1 cellular context compared by ENCODE assay signal in the genomic region with DNA sequence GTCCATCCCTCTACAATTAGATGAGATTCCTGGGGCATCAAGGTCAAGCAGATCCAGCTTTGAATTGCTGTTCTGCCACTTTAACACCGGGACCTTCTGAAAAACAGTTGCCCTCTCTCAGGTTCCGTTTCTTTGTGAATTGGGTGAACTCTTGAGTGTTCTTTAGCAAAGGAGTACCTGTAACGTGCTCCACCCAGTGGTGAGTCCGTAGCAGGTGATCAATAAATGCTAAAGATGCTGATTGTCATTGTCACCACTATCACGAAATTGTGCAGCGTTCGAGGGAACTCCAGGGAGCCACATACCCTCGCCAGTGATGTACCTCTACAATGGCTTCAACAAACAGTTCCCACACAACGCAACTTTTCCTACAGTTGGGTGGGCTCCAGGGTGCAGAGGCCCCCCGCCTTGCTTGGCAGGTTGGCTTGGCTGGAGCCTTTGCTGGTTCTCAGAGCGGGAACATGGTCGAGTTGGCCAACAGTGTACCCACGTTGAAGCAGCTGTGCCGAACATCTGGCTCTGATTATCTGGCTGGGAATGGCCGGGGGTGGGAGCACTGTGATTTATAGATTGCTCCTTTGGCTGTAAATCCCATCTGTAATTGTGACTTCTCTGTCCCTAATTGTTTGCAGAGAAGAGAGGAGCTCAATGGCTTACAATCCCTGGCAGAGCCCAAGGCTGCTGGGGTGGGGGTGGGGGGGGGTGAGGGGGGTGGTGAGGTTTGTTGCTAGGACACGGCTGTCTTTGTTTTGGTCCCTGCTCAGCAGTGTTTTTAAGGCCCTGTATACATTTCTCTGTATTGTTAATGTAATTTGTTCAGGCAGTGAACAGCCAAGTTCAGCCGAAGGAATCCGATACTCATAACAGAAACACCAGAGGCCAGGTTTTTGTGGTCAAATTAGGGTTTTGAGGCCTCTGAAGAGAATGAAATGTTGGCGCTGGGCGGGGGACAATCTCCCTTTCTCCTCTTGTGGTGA.
A peak's percentile ranks its signal among the peaks of the same experiment; 100 is the strongest.
TF ChIP-seq lines count a peak whose summit lies in the region.

No MANE protein-coding gene starts in this region.

TF ChIP-seq in SK-N-SH, 30 proteins besides CTCF, POLR2A, EP300 and RAD21 (continued from another document):
- TF ChIP-seq, protein P1, sequence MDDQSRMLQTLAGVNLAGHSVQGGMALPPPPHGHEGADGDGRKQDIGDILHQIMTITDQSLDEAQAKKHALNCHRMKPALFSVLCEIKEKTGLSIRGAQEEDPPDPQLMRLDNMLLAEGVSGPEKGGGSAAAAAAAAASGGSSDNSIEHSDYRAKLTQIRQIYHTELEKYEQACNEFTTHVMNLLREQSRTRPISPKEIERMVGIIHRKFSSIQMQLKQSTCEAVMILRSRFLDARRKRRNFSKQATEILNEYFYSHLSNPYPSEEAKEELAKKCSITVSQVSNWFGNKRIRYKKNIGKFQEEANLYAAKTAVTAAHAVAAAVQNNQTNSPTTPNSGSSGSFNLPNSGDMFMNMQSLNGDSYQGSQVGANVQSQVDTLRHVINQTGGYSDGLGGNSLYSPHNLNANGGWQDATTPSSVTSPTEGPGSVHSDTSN (IDR thresholded peaks at IDR 0.05) = peak; percentile 75
- TF ChIP-seq TEAD4 (IDR thresholded peaks at IDR 0.05; ENCODE audit: borderline replicate concordance, insufficient read depth) (0 out of 2 replicates have a peak, but pooled peaks have one; percentile 21), POLR2AphosphoS5 (IDR thresholded peaks at IDR 0.05; ENCODE audit: low read depth, low read length) (peak; percentile 37; the same call in 1 of the 2 replicates), TAF1 (IDR thresholded peaks at IDR 0.05; ENCODE audit: borderline replicate concordance, low read depth, low read length) (no peak), TCF12 (IDR thresholded peaks at IDR 0.05) (peak; percentile 92), GATA2 (CRISPR knock-in tag; IDR thresholded peaks at IDR 0.05) (peak; percentile 66), RCOR1 (IDR thresholded peaks at IDR 0.05; ENCODE audit: low read length) (peak; percentile 92), RFX5 (IDR thresholded peaks at IDR 0.05; ENCODE audit: low read length) (no peak), YY1 (IDR thresholded peaks at IDR 0.05; ENCODE audit: low read depth) (no peak), CHD2 (IDR thresholded peaks at IDR 0.05; ENCODE audit: low read length, partially characterized antibody) (peak; percentile 81), FOXJ3 (CRISPR knock-in tag; IDR thresholded peaks at IDR 0.05) (peak; percentile 30; the same call in 1 of the 2 replicates), SMC3 (IDR thresholded peaks at IDR 0.05; ENCODE audit: low read depth, low read length) (no peak), SIN3A (IDR thresholded peaks at IDR 0.05; ENCODE audit: borderline replicate concordance, low read depth, low read length) (no peak), NRF1 (IDR thresholded peaks at IDR 0.05; ENCODE audit: low read depth, low read length) (no peak), JUND (IDR thresholded peaks at IDR 0.05) (no peak)
- TF ChIP-seq, protein P2, sequence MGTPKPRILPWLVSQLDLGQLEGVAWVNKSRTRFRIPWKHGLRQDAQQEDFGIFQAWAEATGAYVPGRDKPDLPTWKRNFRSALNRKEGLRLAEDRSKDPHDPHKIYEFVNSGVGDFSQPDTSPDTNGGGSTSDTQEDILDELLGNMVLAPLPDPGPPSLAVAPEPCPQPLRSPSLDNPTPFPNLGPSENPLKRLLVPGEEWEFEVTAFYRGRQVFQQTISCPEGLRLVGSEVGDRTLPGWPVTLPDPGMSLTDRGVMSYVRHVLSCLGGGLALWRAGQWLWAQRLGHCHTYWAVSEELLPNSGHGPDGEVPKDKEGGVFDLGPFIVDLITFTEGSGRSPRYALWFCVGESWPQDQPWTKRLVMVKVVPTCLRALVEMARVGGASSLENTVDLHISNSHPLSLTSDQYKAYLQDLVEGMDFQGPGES (IDR thresholded peaks at IDR 0.05; ENCODE audit: low read depth, low read length) = no peak
- TF ChIP-seq, protein P3, sequence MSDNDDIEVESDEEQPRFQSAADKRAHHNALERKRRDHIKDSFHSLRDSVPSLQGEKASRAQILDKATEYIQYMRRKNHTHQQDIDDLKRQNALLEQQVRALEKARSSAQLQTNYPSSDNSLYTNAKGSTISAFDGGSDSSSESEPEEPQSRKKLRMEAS (IDR thresholded peaks at IDR 0.05; ENCODE audit: low read depth) = 0 out of 2 replicates have a peak, but pooled peaks have one; percentile 41
- TF ChIP-seq, protein P4, sequence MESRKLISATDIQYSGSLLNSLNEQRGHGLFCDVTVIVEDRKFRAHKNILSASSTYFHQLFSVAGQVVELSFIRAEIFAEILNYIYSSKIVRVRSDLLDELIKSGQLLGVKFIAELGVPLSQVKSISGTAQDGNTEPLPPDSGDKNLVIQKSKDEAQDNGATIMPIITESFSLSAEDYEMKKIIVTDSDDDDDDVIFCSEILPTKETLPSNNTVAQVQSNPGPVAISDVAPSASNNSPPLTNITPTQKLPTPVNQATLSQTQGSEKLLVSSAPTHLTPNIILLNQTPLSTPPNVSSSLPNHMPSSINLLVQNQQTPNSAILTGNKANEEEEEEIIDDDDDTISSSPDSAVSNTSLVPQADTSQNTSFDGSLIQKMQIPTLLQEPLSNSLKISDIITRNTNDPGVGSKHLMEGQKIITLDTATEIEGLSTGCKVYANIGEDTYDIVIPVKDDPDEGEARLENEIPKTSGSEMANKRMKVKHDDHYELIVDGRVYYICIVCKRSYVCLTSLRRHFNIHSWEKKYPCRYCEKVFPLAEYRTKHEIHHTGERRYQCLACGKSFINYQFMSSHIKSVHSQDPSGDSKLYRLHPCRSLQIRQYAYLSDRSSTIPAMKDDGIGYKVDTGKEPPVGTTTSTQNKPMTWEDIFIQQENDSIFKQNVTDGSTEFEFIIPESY (IDR thresholded peaks at IDR 0.05; ENCODE audit: borderline replicate concordance, low read depth) = no peak
TF ChIP-seq in SK-N-SH: peak in this region for 9.
